Comparison of ENCODE assay signal across 14 cellular contexts in genomic region chr17:66695098-66695497, GRCh38.
DNase-seq lines count a peak whose midpoint lies in the region; ATAC-seq, FAIRE-seq and TF ChIP-seq lines count a peak whose summit lies in the region.
"Had no signal": no experiment of that assay in that cellular context is flagged by ENCODE, and none has a peak within 500 bp of the region (broad histone marks: within the 10 kb centered on the region; RNA-seq: fewer than 3 reads in every experiment).

No MANE protein-coding gene starts in this region.

- FAIRE-seq in GM19239 (lab: Jason Lieb, UNC) = peak; percentile 11
- FAIRE-seq: GM12892, H54 had no signal

- H3K36me3 Mint-ChIP-seq in activated CD4-positive, alpha-beta memory T cell treated with anti-CD3 and anti-CD28 coated beads for 36 hours = peaks cover 76% of the 10 kb centered on the region
- peaks cover 73% of the 10 kb centered on the region for H3K36me3 Mint-ChIP-seq in activated CD4-positive, alpha-beta memory T cell treated with anti-CD3 and anti-CD28 coated beads, Interleukin-2, amount 10 ng/mL, durations not matched to agents 7 days and 5 days (ENCODE audit: low read depth)
- peaks cover 95% of the 10 kb centered on the region for H3K36me3 Mint-ChIP-seq in activated T-helper 17 cell treated with anti-CD3 and anti-CD28 coated beads, Interleukin-2, amount 50 U/mL, for 72 hours (ENCODE audit: low read depth)

- peaks cover 5% of the 10 kb centered on the region for H3K36me3 ChIP-seq in BE2C

- no peaks in the 10 kb centered on the region for H3K27me3 ChIP-seq in BE2C
- H3K27me3 ChIP-seq: BLaER1 had no signal

- H3K27me3 Mint-ChIP-seq in activated CD4-positive, alpha-beta memory T cell treated with anti-CD3 and anti-CD28 coated beads for 36 hours = no peaks in the 10 kb centered on the region
- H3K27me3 Mint-ChIP-seq in activated CD4-positive, alpha-beta memory T cell treated with anti-CD3 and anti-CD28 coated beads, Interleukin-2, amount 10 ng/mL, durations not matched to agents 7 days and 5 days = no peaks in the 10 kb centered on the region
- no peaks in the 10 kb centered on the region for H3K27me3 Mint-ChIP-seq in activated T-helper 17 cell treated with anti-CD3 and anti-CD28 coated beads, Interleukin-2, amount 50 U/mL, for 72 hours
- H3K27me3 Mint-ChIP-seq: CD8-positive, alpha-beta memory T cell had no signal

- peaks cover 14% of the 10 kb centered on the region for H3K9me3 Mint-ChIP-seq in activated CD4-positive, alpha-beta memory T cell treated with anti-CD3 and anti-CD28 coated beads for 36 hours
- peaks cover 15% of the 10 kb centered on the region for H3K9me3 Mint-ChIP-seq in activated CD4-positive, alpha-beta memory T cell treated with anti-CD3 and anti-CD28 coated beads, Interleukin-2, amount 10 ng/mL, durations not matched to agents 7 days and 5 days
- H3K9me3 Mint-ChIP-seq in activated T-helper 17 cell treated with anti-CD3 and anti-CD28 coated beads, Interleukin-2, amount 50 U/mL, for 72 hours = peaks cover 4% of the 10 kb centered on the region

- no peak for DNase-seq in activated CD4-positive, alpha-beta memory T cell treated with anti-CD3 and anti-CD28 coated beads for 36 hours
- DNase-seq in activated CD4-positive, alpha-beta memory T cell treated with anti-CD3 and anti-CD28 coated beads, Interleukin-2, amount 10 ng/mL, durations not matched to agents 7 days and 5 days = no peak
- DNase-seq in GM19239 (ENCODE audit: insufficient read length, low spot score) (no peak), islet precursor cell (peak; percentile 36), BE2C (no peak), GM10248 (ENCODE audit: extremely low spot score) (no peak), KBM-7 (no peak)
- DNase-seq: Caco-2; CD8-positive, alpha-beta memory T cell; GM23248 had no signal

- no peaks in the 10 kb centered on the region for H3K4me1 ChIP-seq in BE2C
- H3K4me1 ChIP-seq: Caco-2 had no signal

- ATAC-seq in activated T-helper 17 cell treated with anti-CD3 and anti-CD28 coated beads, Interleukin-2, amount 50 U/mL, for 72 hours (replicated peaks) = peak; percentile 65

- H3K4me1 Mint-ChIP-seq in activated CD4-positive, alpha-beta memory T cell treated with anti-CD3 and anti-CD28 coated beads for 36 hours (ENCODE audit: low read depth) = peaks cover 20% of the 10 kb centered on the region
- H3K4me1 Mint-ChIP-seq in activated CD4-positive, alpha-beta memory T cell treated with anti-CD3 and anti-CD28 coated beads, Interleukin-2, amount 10 ng/mL, durations not matched to agents 7 days and 5 days = peaks cover 25% of the 10 kb centered on the region
- H3K4me1 Mint-ChIP-seq in activated T-helper 17 cell treated with anti-CD3 and anti-CD28 coated beads, Interleukin-2, amount 50 U/mL, for 72 hours = peaks cover 18% of the 10 kb centered on the region

- no peak for TF ChIP-seq CTCF in BE2C (IDR thresholded peaks at IDR 0.05; ENCODE audit: low read depth, low read length)
- no peak for TF ChIP-seq CTCF in GM10248 (IDR thresholded peaks at IDR 0.05; ENCODE audit: control extremely low read depth, extremely low read depth, low read depth, missing control alignments)

- intact Hi-C loops in activated CD4-positive, alpha-beta memory T cell treated with anti-CD3 and anti-CD28 coated beads for 36 hours (cut with micrococcal nuclease) = no loop called here

- no peak overlapping the region for H3K4me3 Mint-ChIP-seq in activated CD4-positive, alpha-beta memory T cell treated with anti-CD3 and anti-CD28 coated beads for 36 hours
- no peak overlapping the region for H3K4me3 Mint-ChIP-seq in activated CD4-positive, alpha-beta memory T cell treated with anti-CD3 and anti-CD28 coated beads, Interleukin-2, amount 10 ng/mL, durations not matched to agents 7 days and 5 days
- H3K4me3 Mint-ChIP-seq in activated T-helper 17 cell treated with anti-CD3 and anti-CD28 coated beads, Interleukin-2, amount 50 U/mL, for 72 hours = no peak overlapping the region
- H3K4me3 Mint-ChIP-seq: CD8-positive, alpha-beta memory T cell had no signal

- H3K27ac Mint-ChIP-seq in activated CD4-positive, alpha-beta memory T cell treated with anti-CD3 and anti-CD28 coated beads for 36 hours = peak overlapping the region; percentile 58
- H3K27ac Mint-ChIP-seq in activated CD4-positive, alpha-beta memory T cell treated with anti-CD3 and anti-CD28 coated beads, Interleukin-2, amount 10 ng/mL, durations not matched to agents 7 days and 5 days = no peak overlapping the region
- peak overlapping the region; percentile 89 for H3K27ac Mint-ChIP-seq in activated T-helper 17 cell treated with anti-CD3 and anti-CD28 coated beads, Interleukin-2, amount 50 U/mL, for 72 hours

- CTCF ChIA-PET in activated CD4-positive, alpha-beta memory T cell treated with anti-CD3 and anti-CD28 coated beads for 36 hours (lab: Charles Lee) = no interaction called here
- CTCF ChIA-PET in activated CD4-positive, alpha-beta memory T cell treated with anti-CD3 and anti-CD28 coated beads, Interleukin-2, amount 10 ng/mL, durations not matched to agents 7 days and 5 days (lab: Charles Lee) = interaction anchor here (0.7 to 0.9 kb wide), 2 partner anchors 9 to 418 kb away, joined by 5 to 8 read pairs; no protein-coding TSS in a partner anchor
- CTCF ChIA-PET in GM10248 (lab: Yijun Ruan, JAX) = interaction anchor here (1.2 to 1.8 kb wide), 3 partner anchors 9 to 25 kb away, joined by 3 to 8 read pairs (median 3); no protein-coding TSS in a partner anchor

- H3K9me3 ChIP-seq in BE2C = no peaks in the 10 kb centered on the region

- POLR2A ChIA-PET in activated CD4-positive, alpha-beta memory T cell treated with anti-CD3 and anti-CD28 coated beads for 36 hours (lab: Charles Lee) = no interaction called here
- POLR2A ChIA-PET in activated CD4-positive, alpha-beta memory T cell treated with anti-CD3 and anti-CD28 coated beads, Interleukin-2, amount 10 ng/mL, durations not matched to agents 7 days and 5 days (lab: Charles Lee) = no interaction called here
- POLR2A ChIA-PET in GM10248 (lab: Yijun Ruan, JAX) = interaction anchor here (0.8 kb wide), 1 partner anchor 274 kb away, joined by 4 read pairs; no protein-coding TSS in a partner anchor

- in situ Hi-C loops in KBM-7 (cut with MboI; ENCODE audit: low pct_unique_long_range_greater_than_20kb, low sequenced_read_pairs) = no loop called here

- H3K4me3 ChIP-seq in BE2C (ENCODE audit: low read depth, low read length) = no peak overlapping the region
- H3K4me3 ChIP-seq: BLaER1, GM23248 had no signal
